Comparison of ENCODE assay signal across 11 cellular contexts in the genomic region with DNA sequence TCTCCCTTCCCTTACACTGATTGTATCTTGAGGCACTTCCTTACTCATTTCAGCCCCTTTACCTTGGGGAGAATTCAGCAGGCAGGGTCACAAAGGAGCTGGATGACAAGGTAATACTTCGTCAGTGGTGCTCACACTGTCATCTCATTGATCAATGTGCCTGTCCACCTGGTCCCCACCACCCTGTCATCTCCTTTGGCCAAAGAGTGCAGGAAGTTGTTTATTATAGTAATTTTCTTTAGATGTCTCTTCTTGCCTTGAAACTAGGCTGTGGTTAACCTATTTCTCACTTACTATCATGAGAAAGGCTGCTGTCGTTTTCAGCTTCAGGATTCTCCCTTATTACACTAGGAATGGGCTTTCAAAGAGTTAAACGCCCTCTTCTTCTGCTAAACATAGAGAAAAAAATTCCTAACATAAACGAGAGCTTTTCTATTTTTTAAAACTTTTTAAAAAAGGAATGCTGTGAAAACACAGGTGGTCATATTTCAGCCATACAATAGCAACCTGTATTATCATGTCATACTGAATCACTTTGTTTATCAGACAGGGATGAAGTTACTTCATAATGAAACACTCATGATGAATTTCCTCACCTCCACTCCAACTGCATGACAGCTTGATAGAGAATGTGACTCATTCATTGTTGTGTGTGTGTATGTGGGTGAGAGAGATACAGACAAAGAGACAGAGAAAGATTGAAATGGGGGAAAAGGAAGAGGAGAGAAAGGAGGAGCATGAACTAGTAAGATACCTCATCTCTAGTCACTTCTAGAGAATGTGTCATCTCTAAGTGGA.
DNase-seq lines count a peak whose midpoint lies in the region; ATAC-seq and TF ChIP-seq lines count a peak whose summit lies in the region.
"Had no signal": no experiment of that assay in that cellular context is flagged by ENCODE, and none has a peak within 500 bp of the region (broad histone marks: within the 10 kb centered on the region; RNA-seq: fewer than 3 reads in every experiment).

No MANE protein-coding gene starts in this region.

- H3K27me3 Mint-ChIP-seq in activated CD8-positive, alpha-beta memory T cell treated with anti-CD3 and anti-CD28 coated beads, Interleukin-2, amount 10 ng/mL, durations not matched to agents 7 days and 5 days = no peaks in the 10 kb centered on the region

- H2AFZ ChIP-seq in PC-9 = no peak overlapping the region

- POLR2A ChIA-PET in PC-9 (lab: Charles Lee; ENCODE audit: unreplicated experiment) = no interaction called here

- no peaks in the 10 kb centered on the region for H3K36me3 ChIP-seq in PC-9 (ENCODE audit: low read depth)
- H3K36me3 ChIP-seq: stomach had no signal

- no peaks in the 10 kb centered on the region for H3K9me2 ChIP-seq in PC-9 (ENCODE audit: insufficient read depth)

- no TSS peak for BruUV-seq in PC-9 (replicated peaks; lab: Mats Ljungman, UMichigan)

- no peaks in the 10 kb centered on the region for H3K36me3 Mint-ChIP-seq in activated CD8-positive, alpha-beta memory T cell treated with anti-CD3 and anti-CD28 coated beads, Interleukin-2, amount 10 ng/mL, durations not matched to agents 7 days and 5 days
- no peaks in the 10 kb centered on the region for H3K36me3 Mint-ChIP-seq in stimulated activated effector memory CD8-positive, alpha-beta T cell treated with anti-CD3 and anti-CD28 coated beads, Interleukin-12 subunit alpha, Interleukin-12 subunit beta, amount 100 ng/mL, for 72 hours

- ATAC-seq in activated CD8-positive, alpha-beta memory T cell treated with anti-CD3 and anti-CD28 coated beads, Interleukin-2, amount 10 ng/mL, durations not matched to agents 7 days and 5 days = peak; percentile 53
- peak; percentile 96 for ATAC-seq in stimulated activated effector memory CD8-positive, alpha-beta T cell treated with anti-CD3 and anti-CD28 coated beads, Interleukin-12 subunit alpha, Interleukin-12 subunit beta, amount 100 ng/mL, for 72 hours
- ATAC-seq in GM19328 (IDR thresholded peaks at IDR 0.05; ENCODE audit: unreplicated experiment) = no peak
- ATAC-seq in GM21390 (IDR thresholded peaks at IDR 0.05; ENCODE audit: unreplicated experiment) = no peak
- ATAC-seq: right cardiac atrium had no signal

- peaks cover 5% of the 10 kb centered on the region for H3K4me1 Mint-ChIP-seq in activated CD8-positive, alpha-beta memory T cell treated with anti-CD3 and anti-CD28 coated beads, Interleukin-2, amount 10 ng/mL, durations not matched to agents 7 days and 5 days
- no peaks in the 10 kb centered on the region for H3K4me1 Mint-ChIP-seq in stimulated activated effector memory CD8-positive, alpha-beta T cell treated with anti-CD3 and anti-CD28 coated beads, Interleukin-12 subunit alpha, Interleukin-12 subunit beta, amount 100 ng/mL, for 72 hours

- H3K4me3 ChIP-seq in PC-9 = no peak overlapping the region
- H3K4me3 ChIP-seq: stomach had no signal

- peaks cover 15% of the 10 kb centered on the region for H3K4me1 ChIP-seq in PC-9 (replicated peaks; ENCODE audit: insufficient read depth)

- H3F3A ChIP-seq in PC-9 (ENCODE audit: insufficient read depth, low read depth) = peaks cover 17% of the 10 kb centered on the region; the same call in 1 of the 2 replicates

- H3K4me2 ChIP-seq in PC-9 = peak overlapping the region; percentile 21
- H3K4me2 ChIP-seq: KMS-11 had no signal

- no peak overlapping the region for H3K4me3 Mint-ChIP-seq in activated CD8-positive, alpha-beta memory T cell treated with anti-CD3 and anti-CD28 coated beads, Interleukin-2, amount 10 ng/mL, durations not matched to agents 7 days and 5 days
- H3K4me3 Mint-ChIP-seq in stimulated activated effector memory CD8-positive, alpha-beta T cell treated with anti-CD3 and anti-CD28 coated beads, Interleukin-12 subunit alpha, Interleukin-12 subunit beta, amount 100 ng/mL, for 72 hours = no peak overlapping the region

- H3K27me3 ChIP-seq in PC-9 (ENCODE audit: insufficient read depth, low read depth) = no peaks in the 10 kb centered on the region

- H3K27ac Mint-ChIP-seq in activated CD8-positive, alpha-beta memory T cell treated with anti-CD3 and anti-CD28 coated beads, Interleukin-2, amount 10 ng/mL, durations not matched to agents 7 days and 5 days = no peak overlapping the region
- no peak overlapping the region for H3K27ac Mint-ChIP-seq in stimulated activated effector memory CD8-positive, alpha-beta T cell treated with anti-CD3 and anti-CD28 coated beads, Interleukin-12 subunit alpha, Interleukin-12 subunit beta, amount 100 ng/mL, for 72 hours

- H3K27ac ChIP-seq in PC-9 (peak overlapping the region; percentile 59), epithelial cell of prostate (peak overlapping the region; percentile 82)
- H3K27ac ChIP-seq: KMS-11, stomach had no signal

- TF ChIP-seq CTCF in PC-9 (conservative IDR thresholded peaks at IDR 0.05) = no peak

- H3K9me3 Mint-ChIP-seq in activated CD8-positive, alpha-beta memory T cell treated with anti-CD3 and anti-CD28 coated beads, Interleukin-2, amount 10 ng/mL, durations not matched to agents 7 days and 5 days (ENCODE audit: low read depth) = no peaks in the 10 kb centered on the region
- no peaks in the 10 kb centered on the region for H3K9me3 Mint-ChIP-seq in stimulated activated effector memory CD8-positive, alpha-beta T cell treated with anti-CD3 and anti-CD28 coated beads, Interleukin-12 subunit alpha, Interleukin-12 subunit beta, amount 100 ng/mL, for 72 hours

- H3K9me3 ChIP-seq in PC-9 (ENCODE audit: insufficient read depth, low read depth) = peaks cover 11% of the 10 kb centered on the region; the same call in 1 of the 2 replicates
- H3K9me3 ChIP-seq: stomach had no signal

- no peaks in the 10 kb centered on the region for H3K79me2 ChIP-seq in PC-9 (ENCODE audit: low read depth)

- DNase-seq in activated CD8-positive, alpha-beta memory T cell treated with anti-CD3 and anti-CD28 coated beads, Interleukin-2, amount 10 ng/mL, durations not matched to agents 7 days and 5 days = no peak
- DNase-seq in activated CD8-positive, alpha-beta memory T cell treated with anti-CD3 and anti-CD28 coated beads, Interleukin-2, amount 50 U/mL, for 4 hours = no peak
- DNase-seq in PC-9 (peak in 1 of 2 experiments; percentile 65), epithelial cell of prostate (ENCODE audit: low read depth, low spot score) (peak; percentile 96)
- DNase-seq in stimulated activated effector memory CD8-positive, alpha-beta T cell treated with anti-CD3 and anti-CD28 coated beads, Interleukin-12 subunit alpha, Interleukin-12 subunit beta, amount 100 ng/mL, for 72 hours (ENCODE audit: low spot score in 2 of 2) = no peak
- DNase-seq in effector CD4-positive, alpha-beta T cell = no peak
- DNase-seq: right cardiac atrium, stomach had no signal

- intact Hi-C loops in PC-9 (cut with micrococcal nuclease; ENCODE audit: unreplicated experiment) = no loop called here

- CTCF ChIA-PET in activated CD8-positive, alpha-beta memory T cell treated with anti-CD3 and anti-CD28 coated beads, Interleukin-2, amount 10 ng/mL, durations not matched to agents 7 days and 5 days (lab: Charles Lee) = no interaction called here
- CTCF ChIA-PET in PC-9 (lab: Charles Lee) = no interaction called here

- H4K20me1 ChIP-seq in PC-9 (ENCODE audit: insufficient read depth) = no peaks in the 10 kb centered on the region

Comparison
In these comparisons a context has a peak if more than half of its experiments do, and no peak if none do; other contexts are left out.
1. ATAC-seq: peak in activated CD8-positive, alpha-beta memory T cell treated with anti-CD3 and anti-CD28 coated beads, Interleukin-2, amount 10 ng/mL, durations not matched to agents 7 days and 5 days (single experiment) and stimulated activated effector memory CD8-positive, alpha-beta T cell treated with anti-CD3 and anti-CD28 coated beads, Interleukin-12 subunit alpha, Interleukin-12 subunit beta, amount 100 ng/mL, for 72 hours (single experiment); none in GM19328 (single experiment) and GM21390 (single experiment).